In genomic region chr11:2647953-2648352, GRCh38 we compare ENCODE assay signal across 23 cellular contexts. TPM values are rescaled to one million over a fixed set of nuclear protein-coding genes. Genes with fewer than 3 reads are reported as not detected.
DNase-seq lines count a peak whose midpoint lies in the region; ATAC-seq, FAIRE-seq and TF ChIP-seq lines count a peak whose summit lies in the region.
"Had no signal": no experiment of that assay in that cellular context is flagged by ENCODE, and none has a peak within 500 bp of the region (broad histone marks: within the 10 kb centered on the region; RNA-seq: fewer than 3 reads in every experiment).

No MANE protein-coding gene starts in this region.

- H3K27me3 ChIP-seq in HepG2 (ENCODE audit: control insufficient read depth in 1 of 2, insufficient read depth in 2 of 2, low read length in 2 of 2) (no peaks in the 10 kb centered on the region), right lobe of liver (no peaks in the 10 kb centered on the region), endodermal cell (ENCODE audit: control insufficient read depth, insufficient read depth, low read length, poor library complexity, severe bottlenecking) (no peaks in the 10 kb centered on the region)
- H3K27me3 ChIP-seq: BLaER1 treated with 17β-estradiol and CSF1 and Interleukin-3, amounts not matched to agents 10 nM and 100 nM had no signal

- H3K27ac ChIP-seq in HepG2 (ENCODE audit: extremely low read length, insufficient read depth, low read length) = no peak overlapping the region
- no peak overlapping the region for H3K27ac ChIP-seq in right lobe of liver
- H3K27ac ChIP-seq in endodermal cell (ENCODE audit: low read depth, low read length) = no peak overlapping the region
- H3K27ac ChIP-seq: 22Rv1; A549; BLaER1 treated with 17β-estradiol and CSF1 and Interleukin-3, amounts not matched to agents 10 nM and 100 nM; C4-2B had no signal

- no peak overlapping the region for H3K4me3 ChIP-seq in HepG2 (replicated peaks in 1 of 3; ENCODE audit: insufficient read depth in 1 of 3, low read depth in 2 of 3, low read length in 3 of 3)
- H3K4me3 ChIP-seq in right lobe of liver = no peak overlapping the region
- peak overlapping the region; percentile 50 for H3K4me3 ChIP-seq in endodermal cell (ENCODE audit: low read length)
- H3K4me3 ChIP-seq: A549; BLaER1 treated with 17β-estradiol and CSF1 and Interleukin-3, amounts not matched to agents 10 nM and 100 nM; GM12878 had no signal

- H3K79me2 ChIP-seq in HepG2 (ENCODE audit: insufficient read depth, low read length) = no peaks in the 10 kb centered on the region

- TF ChIP-seq CTCF in HepG2 (CRISPR knock-in tag; IDR thresholded peaks at IDR 0.05) (no peak), right lobe of liver (IDR thresholded peaks at IDR 0.05) (no peak), endodermal cell (conservative IDR thresholded peaks at IDR 0.05) (no peak)

- no peaks in the 10 kb centered on the region for H3K36me3 ChIP-seq in HepG2 (replicated peaks in 1 of 2; ENCODE audit: control insufficient read depth in 1 of 2, insufficient read depth in 2 of 2, low read length in 2 of 2)
- H3K36me3 ChIP-seq in right lobe of liver = no peaks in the 10 kb centered on the region
- no peaks in the 10 kb centered on the region for H3K36me3 ChIP-seq in endodermal cell (ENCODE audit: control insufficient read depth, insufficient read depth, low read length)

- H3K36me3 Mint-ChIP-seq in endodermal cell (ENCODE audit: low read depth) = peaks cover 9% of the 10 kb centered on the region

- TF ChIP-seq POLR2A in HepG2 (IDR thresholded peaks at IDR 0.05; ENCODE audit: insufficient read depth in 1 of 2, low read depth in 2 of 2, low read length in 2 of 2) (peak in 1 of 2 experiments; percentile 30; a peak in 1 of 4 replicates), right lobe of liver (IDR thresholded peaks at IDR 0.05) (no peak)

- H3K9ac ChIP-seq in HepG2 (ENCODE audit: insufficient read depth, low read depth, low read length) (no peak overlapping the region), endodermal cell (ENCODE audit: extremely low read depth, low read length, poor library complexity, severe bottlenecking) (no peak overlapping the region)
- H3K9ac ChIP-seq: BLaER1 treated with 17β-estradiol and CSF1 and Interleukin-3, amounts not matched to agents 10 nM and 100 nM had no signal

- no peak for ATAC-seq in HepG2
- no peak for ATAC-seq in right lobe of liver
- ATAC-seq in HG02870 (IDR thresholded peaks at IDR 0.05; ENCODE audit: unreplicated experiment) = no peak
- ATAC-seq: A549; CD8-positive, alpha-beta T cell; GM12878 had no signal

- no peak overlapping the region for H3K4me2 ChIP-seq in HepG2 (ENCODE audit: low read depth, low read length)
- H3K4me2 ChIP-seq: A549; BLaER1 treated with 17β-estradiol and CSF1 and Interleukin-3, amounts not matched to agents 10 nM and 100 nM had no signal

- intact Hi-C loops in HepG2 (cut with micrococcal nuclease; ENCODE audit: unreplicated experiment) (no loop called here), right lobe of liver (cut with DNase I) (no loop called here)

- no peak for FAIRE-seq in HepG2 (lab: Jason Lieb, UNC)
- FAIRE-seq: A549, GM12892, GM18507 had no signal

- H4K20me1 ChIP-seq in HepG2 (ENCODE audit: insufficient read depth, low read length) = no peaks in the 10 kb centered on the region
- H4K20me1 ChIP-seq: BLaER1 treated with 17β-estradiol and CSF1 and Interleukin-3, amounts not matched to agents 10 nM and 100 nM had no signal

- H3K4me1 ChIP-seq in HepG2 (ENCODE audit: insufficient read depth, low read length) (no peaks in the 10 kb centered on the region), right lobe of liver (no peaks in the 10 kb centered on the region), endodermal cell (ENCODE audit: control insufficient read depth, insufficient read depth, low read length) (no peaks in the 10 kb centered on the region)
- H3K4me1 ChIP-seq: A549; BLaER1 treated with 17β-estradiol and CSF1 and Interleukin-3, amounts not matched to agents 10 nM and 100 nM had no signal

- no peak overlapping the region for H3K27ac Mint-ChIP-seq in endodermal cell
- H3K27ac Mint-ChIP-seq: B cell; CD4-positive, alpha-beta T cell; CD8-positive, alpha-beta T cell had no signal

- no peak overlapping the region for H3K4me3 Mint-ChIP-seq in endodermal cell
- H3K4me3 Mint-ChIP-seq: B cell; CD4-positive, alpha-beta T cell; CD8-positive, alpha-beta T cell had no signal

- H3K9me3 ChIP-seq in HepG2 (ENCODE audit: low read length) (peaks cover 100% of the 10 kb centered on the region), right lobe of liver (peaks cover 0 to 22% (median 0%) of the 10 kb centered on the region in 4 donors), endodermal cell (ENCODE audit: control insufficient read depth, low read length) (peaks cover 100% of the 10 kb centered on the region)

- no peaks in the 10 kb centered on the region for H3K4me1 Mint-ChIP-seq in endodermal cell
- H3K4me1 Mint-ChIP-seq: B cell had no signal

- in situ Hi-C loops in HepG2 (cut with HindIII; ENCODE audit: extremely low pct_ligation_motif_present, low pct_unique_long_range_greater_than_20kb) = no loop called here

- peaks cover 100% of the 10 kb centered on the region for H3K9me3 Mint-ChIP-seq in endodermal cell

- TF ChIP-seq EP300 in HepG2 (IDR thresholded peaks at IDR 0.05; ENCODE audit: low read depth in 2 of 2, low read length in 2 of 2) (no peak), HepG2 (CRISPR knock-in tag; IDR thresholded peaks at IDR 0.05; ENCODE audit: borderline replicate concordance) (no peak)

- POLR2A ChIA-PET in HepG2 (lab: Yijun Ruan, JAX) = no interaction called here

- CTCF ChIA-PET in HepG2 (lab: Yijun Ruan, JAX; ENCODE audit: low intra/inter-chr PET ratio, low total read pairs) = no interaction called here

- no peak for DNase-seq in HepG2 (ENCODE audit: low spot score)
- DNase-seq in right lobe of liver = no peak
- DNase-seq in endodermal cell = no peak
- DNase-seq in glomerular visceral epithelial cell (ENCODE audit: extremely low spot score) = no peak
- DNase-seq: AML-193; CD4-positive, alpha-beta T cell; CD8-positive, alpha-beta T cell; DMS 273 treated with DMSO at 0.1 percent for 48 hours; DMS153; DMS53; DMS79; DND-41; EL; GDM1 had no signal

- H2AFZ ChIP-seq in HepG2 (ENCODE audit: low read length) = no peak overlapping the region

- no TSS peak for BruUV-seq in HepG2 (replicated peaks; lab: Mats Ljungman, UMichigan)

- H3K27me3 Mint-ChIP-seq in endodermal cell (ENCODE audit: insufficient read depth) = peaks cover 79% of the 10 kb centered on the region
- H3K27me3 Mint-ChIP-seq: B cell; CD4-positive, alpha-beta T cell had no signal

- no peak for TF ChIP-seq RAD21 in HepG2 (CRISPR knock-in tag; IDR thresholded peaks at IDR 0.05)

- WGBS in HepG2 (ENCODE audit: low lambda C conversion rate) = 95% methylated on average over 6 of the region's 6 CpGs
- 97% methylated on average over 6 of the region's 6 CpGs for WGBS in right lobe of liver (ENCODE audit: insufficient coverage, low coverage, low lambda C conversion rate, missing lambda C conversion rate)
- WGBS in endodermal cell (ENCODE audit: insufficient coverage in 1 of 2, insufficient read length in 1 of 2), 2 experiments = 93 to 100% methylated on average over 2 to 5 of the region's 6 CpGs

TF ChIP-seq in HepG2, 621 proteins besides CTCF, POLR2A, EP300 and RAD21 (continues in another document):
- no peak for TF ChIP-seq FOXA3 (CRISPR knock-in tag; IDR thresholded peaks at IDR 0.05)
- TF ChIP-seq AGO2 (optimal IDR thresholded peaks at IDR 0.05; ENCODE audit: low read depth, low read length) = peak; percentile 60
- peak; percentile 31; the same call in 1 of the 2 replicates for TF ChIP-seq POLR2AphosphoS5 (IDR thresholded peaks at IDR 0.05; ENCODE audit: low read depth, low read length)
- peak; percentile 69 for TF ChIP-seq POLR2G (IDR thresholded peaks at IDR 0.05; ENCODE audit: low read depth, low read length)
- TF ChIP-seq RBM22 (optimal IDR thresholded peaks at IDR 0.05; ENCODE audit: low read length) = peak; percentile 50
- TF ChIP-seq, protein P1, sequence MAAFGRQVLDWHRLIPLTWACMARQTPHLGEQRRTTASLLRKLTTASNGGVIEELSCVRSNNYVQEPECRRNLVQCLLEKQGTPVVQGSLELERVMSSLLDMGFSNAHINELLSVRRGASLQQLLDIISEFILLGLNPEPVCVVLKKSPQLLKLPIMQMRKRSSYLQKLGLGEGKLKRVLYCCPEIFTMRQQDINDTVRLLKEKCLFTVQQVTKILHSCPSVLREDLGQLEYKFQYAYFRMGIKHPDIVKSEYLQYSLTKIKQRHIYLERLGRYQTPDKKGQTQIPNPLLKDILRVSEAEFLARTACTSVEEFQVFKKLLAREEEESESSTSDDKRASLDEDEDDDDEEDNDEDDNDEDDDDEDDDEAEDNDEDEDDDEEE (CRISPR knock-in tag; IDR thresholded peaks at IDR 0.05) = no peak
- TF ChIP-seq STAG1 (CRISPR knock-in tag; IDR thresholded peaks at IDR 0.05) = no peak

RNA-seq across cellular contexts. Expression of gene KCNQ1OT1, which starts 51.8 kb away (rescaled TPM):
- total RNA-seq in HepG2 (2016; rRNA removed; fragmentation: Illumina TruSeq; extraction: Trizol) = 2.5 and 18.9 TPM in 2 replicates
- 0.30 and 0.35 TPM in 2 replicates for total RNA-seq in HepG2 (2016; cell fraction: cytosol; rRNA removed; fragmentation: Illumina TruSeq; extraction: Trizol; ENCODE audit: low read depth)
- total RNA-seq in HepG2 (2016; cell fraction: insoluble cytoplasmic fraction; rRNA removed; fragmentation: Illumina TruSeq; extraction: Trizol) = 2.0 and 16.5 TPM in 2 replicates
- total RNA-seq in HepG2 (2016; cell fraction: membrane; rRNA removed; fragmentation: Illumina TruSeq; extraction: Trizol) = 0.90 and 1.1 TPM in 2 replicates
- total RNA-seq in HepG2 (2016; cell fraction: nucleus; rRNA removed; fragmentation: Illumina TruSeq; extraction: Trizol) = 66.8 and 83.4 TPM in 2 replicates
- 1.3 TPM in 2 replicates for polyA plus RNA-seq in HepG2 (2011; rRNA removed)
- 0.05 TPM in 2 replicates for polyA plus RNA-seq in HepG2 (2011; cell fraction: cytosol; rRNA removed)
- polyA plus RNA-seq in HepG2 (2011; cell fraction: nucleus; rRNA removed) = 11.8 and 14.7 TPM in 2 replicates
- 1.9 and 2.0 TPM in 2 replicates for polyA plus RNA-seq in HepG2 (2012)
- 0.01 and 0.02 TPM in 2 replicates for polyA plus RNA-seq in HepG2 (2016; cell fraction: cytosol; fragmentation: Illumina TruSeq; extraction: Trizol; ENCODE audit: low read depth)
- polyA plus RNA-seq in HepG2 (2016; cell fraction: insoluble cytoplasmic fraction; fragmentation: Illumina TruSeq; extraction: Trizol; ENCODE audit: low read depth) = 0.15 and 0.17 TPM in 2 replicates
- 0.03 and 0.06 TPM in 2 replicates for polyA plus RNA-seq in HepG2 (2016; cell fraction: membrane; fragmentation: Illumina TruSeq; extraction: Trizol; ENCODE audit: low read depth)
- polyA plus RNA-seq in HepG2 (2016; cell fraction: nucleus; fragmentation: Illumina TruSeq; extraction: Trizol; ENCODE audit: insufficient read depth, low read depth) = 8.4 and 10.5 TPM in 2 replicates
- 0.05 and 36.1 TPM in 2 replicates for polyA minus RNA-seq in HepG2 (2011; rRNA and poly(A)+ RNA removed; ENCODE audit: low replicate concordance)
- polyA minus RNA-seq in HepG2 (2011; cell fraction: cytosol; rRNA and poly(A)+ RNA removed) = 0.79 and 0.97 TPM in 2 replicates
- 112 and 125 TPM in 2 replicates for polyA minus RNA-seq in HepG2 (2011; cell fraction: nucleus; rRNA and poly(A)+ RNA removed)
- total RNA-seq in right lobe of liver = 1 to 10 TPM in 2 of 6 experiments, under 1 TPM in 4; 0.37 to 1.7 (median 0.60) TPM
- total RNA-seq in endodermal cell = 1 to 10 TPM; 5.2 to 6.9 TPM
- polyA plus RNA-seq in endodermal cell (2013, experiment 1 of 2) = 0.71 TPM
- 0.99 TPM for polyA plus RNA-seq in endodermal cell (2013, experiment 2 of 2)
